Comparison of ENCODE assay signal across 8 cellular contexts in genomic region chr9:124222918-124223720, GRCh38. TPM values are rescaled to one million over a fixed set of nuclear protein-coding genes. Genes with fewer than 3 reads are reported as not detected.
A peak's percentile ranks its signal among the peaks of the same experiment; 100 is the strongest.
DNase-seq lines count a peak whose midpoint lies in the region; ATAC-seq and TF ChIP-seq lines count a peak whose summit lies in the region.

No MANE protein-coding gene starts in this region.

- H3K9me3 ChIP-seq in mucosa of descending colon (no peaks in the 10 kb centered on the region), HAP-1 (no peaks in the 10 kb centered on the region)

- DNase-seq in COR-L47 (lab: John Stamatoyannopoulos, UW) (peak; percentile 15), NB4 (ENCODE audit: low read depth) (peak; percentile 93), mucosa of descending colon (peak; percentile 89 to 96 (median 93)), cerebellar cortex (ENCODE audit: low spot score) (no peak), HAP-1 (ENCODE audit: low spot score in 2 of 2) (no peak)
- DNase-seq in activated CD4-positive, alpha-beta T cell treated with anti-CD3 and anti-CD28 coated beads, Interleukin-2, amount 10 ng/mL, durations not matched to agents 24 days and 14 days = no peak

- intact Hi-C loops in dendritic cell treated with granulocyte-macrophage colony-stimulating factor and Interleukin-4, amounts not matched to agents 40 ng/mL and 50 ng/mL, for 4 days (cut with micrococcal nuclease) = loop anchor here (5.0 kb wide), 1 partner anchor 34 kb away; the partner anchor contains the start of gene NEK6
- intact Hi-C loops in mucosa of descending colon (cut with DNase I, micrococcal nuclease) = no loop called here
- intact Hi-C loops in activated CD4-positive, alpha-beta T cell treated with anti-CD3 and anti-CD28 coated beads, Interleukin-2, amount 10 ng/mL, durations not matched to agents 24 days and 14 days (cut with micrococcal nuclease) = no loop called here

- peak overlapping the region; percentile 84 for H3K27ac Mint-ChIP-seq in dendritic cell treated with granulocyte-macrophage colony-stimulating factor and Interleukin-4, amounts not matched to agents 40 ng/mL and 50 ng/mL, for 4 days
- H3K27ac Mint-ChIP-seq in activated CD4-positive, alpha-beta T cell treated with anti-CD3 and anti-CD28 coated beads, Interleukin-2, amount 10 ng/mL, durations not matched to agents 24 days and 14 days = no peak overlapping the region

- H3K4me3 ChIP-seq in NB4 (ENCODE audit: low read depth, low read length) (no peak overlapping the region), mucosa of descending colon (no peak overlapping the region), HAP-1 (no peak overlapping the region)

- H3K27me3 ChIP-seq in HAP-1 (ENCODE audit: low read depth) = peaks cover 6% of the 10 kb centered on the region

- TF ChIP-seq CTCF in NB4 (IDR thresholded peaks at IDR 0.05; ENCODE audit: low read depth, low read length) (no peak), mucosa of descending colon (IDR thresholded peaks at IDR 0.05) (no peak)

- H3K36me3 Mint-ChIP-seq in dendritic cell treated with granulocyte-macrophage colony-stimulating factor and Interleukin-4, amounts not matched to agents 40 ng/mL and 50 ng/mL, for 4 days (ENCODE audit: low read depth) = no peaks in the 10 kb centered on the region
- H3K36me3 Mint-ChIP-seq in activated CD4-positive, alpha-beta T cell treated with anti-CD3 and anti-CD28 coated beads, Interleukin-2, amount 10 ng/mL, durations not matched to agents 24 days and 14 days (ENCODE audit: low read depth) = no peaks in the 10 kb centered on the region

- H3K36me3 ChIP-seq in mucosa of descending colon (ENCODE audit: low read depth) (no peaks in the 10 kb centered on the region), HAP-1 (replicated peaks) (no peaks in the 10 kb centered on the region)

- no peaks in the 10 kb centered on the region for H3K9me3 Mint-ChIP-seq in dendritic cell treated with granulocyte-macrophage colony-stimulating factor and Interleukin-4, amounts not matched to agents 40 ng/mL and 50 ng/mL, for 4 days
- H3K9me3 Mint-ChIP-seq in activated CD4-positive, alpha-beta T cell treated with anti-CD3 and anti-CD28 coated beads, Interleukin-2, amount 10 ng/mL, durations not matched to agents 24 days and 14 days = no peaks in the 10 kb centered on the region

- no peaks in the 10 kb centered on the region for H3K27me3 Mint-ChIP-seq in dendritic cell treated with granulocyte-macrophage colony-stimulating factor and Interleukin-4, amounts not matched to agents 40 ng/mL and 50 ng/mL, for 4 days
- peaks cover 9% of the 10 kb centered on the region for H3K27me3 Mint-ChIP-seq in activated CD4-positive, alpha-beta T cell treated with anti-CD3 and anti-CD28 coated beads, Interleukin-2, amount 10 ng/mL, durations not matched to agents 24 days and 14 days

- no peak for TF ChIP-seq POLR2A in NB4 (IDR thresholded peaks at IDR 0.05; ENCODE audit: extremely low read depth, insufficient read length)

- peak; percentile 80 for ATAC-seq in mucosa of descending colon
- ATAC-seq in GM21447 (IDR thresholded peaks at IDR 0.05; ENCODE audit: unreplicated experiment) = no peak

- in situ Hi-C loops in HAP-1 (cut with MboI; ENCODE audit: low sequenced_read_pairs) = no loop called here

- peaks cover 39% of the 10 kb centered on the region for H3K4me1 ChIP-seq in mucosa of descending colon (ENCODE audit: low read depth)
- no peaks in the 10 kb centered on the region for H3K4me1 ChIP-seq in HAP-1

- peaks cover 87% of the 10 kb centered on the region for H3K4me1 Mint-ChIP-seq in dendritic cell treated with granulocyte-macrophage colony-stimulating factor and Interleukin-4, amounts not matched to agents 40 ng/mL and 50 ng/mL, for 4 days (ENCODE audit: low read depth)
- H3K4me1 Mint-ChIP-seq in activated CD4-positive, alpha-beta T cell treated with anti-CD3 and anti-CD28 coated beads, Interleukin-2, amount 10 ng/mL, durations not matched to agents 24 days and 14 days = peaks cover 25% of the 10 kb centered on the region

- H3K4me3 Mint-ChIP-seq in dendritic cell treated with granulocyte-macrophage colony-stimulating factor and Interleukin-4, amounts not matched to agents 40 ng/mL and 50 ng/mL, for 4 days = peak overlapping the region; percentile 46
- H3K4me3 Mint-ChIP-seq in activated CD4-positive, alpha-beta T cell treated with anti-CD3 and anti-CD28 coated beads, Interleukin-2, amount 10 ng/mL, durations not matched to agents 24 days and 14 days = no peak overlapping the region

RNA-seq across cellular contexts. Expression of gene NEK6, which starts 34.6 kb away (rescaled TPM):
- total RNA-seq in mucosa of descending colon = 10 to 100 TPM; 41.1 to 65.0 (median 51.8) TPM
- 26.4 and 32.5 TPM in 2 replicates for total RNA-seq in activated CD4-positive, alpha-beta T cell treated with anti-CD3 and anti-CD28 coated beads, Interleukin-2, amount 10 ng/mL, durations not matched to agents 24 days and 14 days

Comparison
In these comparisons a context has a peak if more than half of its experiments do, and no peak if none do; other contexts are left out.
1. DNase-seq: peak in COR-L47 (single experiment), NB4 (single experiment) and mucosa of descending colon (3 of 3); none in cerebellar cortex (single experiment), HAP-1 (0 of 2) and activated CD4-positive, alpha-beta T cell treated with anti-CD3 and anti-CD28 coated beads, Interleukin-2, amount 10 ng/mL, durations not matched to agents 24 days and 14 days (single experiment).